In the genomic region with DNA sequence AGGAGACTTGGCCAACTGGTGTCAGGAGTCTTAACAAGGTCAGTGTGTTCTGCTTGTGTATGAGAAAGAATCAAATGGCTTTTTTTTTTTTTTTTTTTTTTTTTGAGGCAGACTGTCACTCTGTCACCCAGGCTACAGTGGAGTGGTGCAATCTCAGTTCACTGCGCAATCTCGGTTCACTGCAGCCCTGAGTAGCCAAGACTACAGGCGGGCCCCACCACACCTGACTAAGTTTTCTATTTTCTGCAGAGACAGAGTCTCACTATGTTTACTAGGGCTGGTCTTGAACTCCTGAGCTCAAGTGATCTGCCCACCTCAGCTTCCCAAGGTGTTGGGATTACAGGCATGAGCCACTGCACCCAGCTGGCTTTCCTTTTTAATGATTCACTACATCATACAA, we compare ENCODE assay signal across 11 cellular contexts. TPM values are rescaled to one million over a fixed set of nuclear protein-coding genes. Genes with fewer than 3 reads are reported as not detected.
A peak's percentile ranks its signal among the peaks of the same experiment; 100 is the strongest.
DNase-seq lines count a peak whose midpoint lies in the region; ATAC-seq and TF ChIP-seq lines count a peak whose summit lies in the region.
"Had no signal": no experiment of that assay in that cellular context is flagged by ENCODE, and none has a peak within 500 bp of the region (broad histone marks: within the 10 kb centered on the region; RNA-seq: fewer than 3 reads in every experiment).

No MANE protein-coding gene starts in this region.

- H3K9me2 ChIP-seq in Loucy (replicated peaks; ENCODE audit: low read depth, low read length) = no peaks in the 10 kb centered on the region

- no peak for ATAC-seq in GM21447 (IDR thresholded peaks at IDR 0.05; ENCODE audit: unreplicated experiment)
- ATAC-seq: K562 had no signal

- H4K20me1 ChIP-seq in Loucy (ENCODE audit: insufficient read depth, low read length, poor library complexity, severe bottlenecking) = no peaks in the 10 kb centered on the region

- peaks cover 50% of the 10 kb centered on the region for H3K4me1 ChIP-seq in Loucy (ENCODE audit: insufficient read depth, low read length, poor library complexity, severe bottlenecking)

- H3K79me2 ChIP-seq in Loucy (ENCODE audit: insufficient read depth, low read length) = no peaks in the 10 kb centered on the region

- no peak overlapping the region for H3K4me3 ChIP-seq in Loucy (ENCODE audit: low read length, poor library complexity, severe bottlenecking)
- H3K4me3 ChIP-seq: K562, lung had no signal

- no peak overlapping the region for H3K4me2 ChIP-seq in Loucy (ENCODE audit: low read depth, low read length, poor library complexity, severe bottlenecking)

- H3K36me3 ChIP-seq in Loucy (ENCODE audit: insufficient read depth, low read length) = no peaks in the 10 kb centered on the region

- no peaks in the 10 kb centered on the region for H3F3A ChIP-seq in Loucy (ENCODE audit: low read depth)

- no peak overlapping the region for H3K9ac ChIP-seq in Loucy (ENCODE audit: low read depth, low read length, poor library complexity, severe bottlenecking)

- TF ChIP-seq CTCF in Loucy (conservative IDR thresholded peaks at IDR 0.05; ENCODE audit: low read length) = no peak

- peak; percentile 78 for DNase-seq in activated CD4-positive, alpha-beta T cell treated with anti-CD3 and anti-CD28 coated beads for 48 hours
- peak; percentile 70 for DNase-seq in effector CD4-positive, alpha-beta T cell
- DNase-seq in stimulated activated CD8-positive, alpha-beta memory T cell treated with anti-CD3 and anti-CD28 coated beads, Interleukin-15, amount 100 ng/mL, for 1 hour (ENCODE audit: low read depth) = peak; percentile 48
- DNase-seq in mucosa of gallbladder (ENCODE audit: low spot score) (no peak), A172 (ENCODE audit: low spot score) (no peak), DMS53 (lab: John Stamatoyannopoulos, UW) (no peak)

- peak overlapping the region; percentile 48; the same call in 1 of the 2 replicates for H2AFZ ChIP-seq in Loucy (ENCODE audit: low read length)

- no peaks in the 10 kb centered on the region for H3K27me3 ChIP-seq in Loucy (ENCODE audit: insufficient read depth, low read length, poor library complexity, severe bottlenecking)

- H3K9me3 ChIP-seq in Loucy (ENCODE audit: insufficient read depth, low read depth, low read length) = no peaks in the 10 kb centered on the region

RNA-seq across cellular contexts. Expression of gene IL7R, which starts 3.0 kb away (rescaled TPM):
- 34.0 TPM for total RNA-seq in mucosa of gallbladder
- 114 and 160 TPM in 2 replicates for total RNA-seq in A172 (2014; rRNA removed; shearing (Covaris generic))
- total RNA-seq: G401 had no signal

Comparison
In these comparisons a context has a peak if more than half of its experiments do, and no peak if none do; other contexts are left out.
1. DNase-seq: peak in activated CD4-positive, alpha-beta T cell treated with anti-CD3 and anti-CD28 coated beads for 48 hours (single experiment), effector CD4-positive, alpha-beta T cell (single experiment) and stimulated activated CD8-positive, alpha-beta memory T cell treated with anti-CD3 and anti-CD28 coated beads, Interleukin-15, amount 100 ng/mL, for 1 hour (single experiment); none in mucosa of gallbladder (single experiment), A172 (single experiment) and DMS53 (single experiment).